Comparison of ENCODE assay signal across 1 cellular context in genomic region chr11:18671246-18671645, GRCh38.
TF ChIP-seq lines count a peak whose summit lies in the region.

No MANE protein-coding gene starts in this region.

TF ChIP-seq in GM12891, 5 proteins besides CTCF, POLR2A, EP300 and RAD21 (continued from another document):
- TF ChIP-seq TAF1 (IDR thresholded peaks at IDR 0.05; ENCODE audit: low read depth, low read length), result no peak
- TF ChIP-seq PAX5 (IDR thresholded peaks at IDR 0.05; ENCODE audit: insufficient read depth, low read length, severe bottlenecking), result no peak
